Comparison of ENCODE assay signal across 8 cellular contexts in genomic region chr3:70982700-70983140, GRCh38.
DNase-seq lines count a peak whose midpoint lies in the region; ATAC-seq and TF ChIP-seq lines count a peak whose summit lies in the region.

No MANE protein-coding gene starts in this region.

- DNase-seq in activated CD4-positive, alpha-beta T cell treated with anti-CD3 and anti-CD28 coated beads, Interleukin-2, amount 10 ng/mL, durations not matched to agents 24 days and 14 days = peak; percentile 75
- DNase-seq in activated CD4-positive, alpha-beta T cell treated with anti-CD3 and anti-CD28 coated beads, Interleukin-2, amount 50 U/mL, for 4 hours = no peak
- DNase-seq in foreskin keratinocyte = peak; percentile 78 to 87
- DNase-seq in neuronal stem cell (ENCODE audit: low spot score) = no peak
- DNase-seq in cerebellar nuclear complex (lab: John Stamatoyannopoulos, UW) = no peak
- DNase-seq in cortex of kidney (lab: John Stamatoyannopoulos, UW) = no peak

- no peak for TF ChIP-seq CTCF in foreskin keratinocyte (conservative IDR thresholded peaks at IDR 0.05)

- peak; percentile 77 for ATAC-seq in HG03432 (IDR thresholded peaks at IDR 0.05; ENCODE audit: unreplicated experiment)
- ATAC-seq in activated T-helper 17 cell treated with anti-CD3 and anti-CD28 coated beads, Interleukin-2, amount 50 U/mL, for 72 hours (replicated peaks) = peak; percentile 77
- ATAC-seq in foreskin keratinocyte = peak; percentile 99

- peak overlapping the region; percentile 86 for H3K18ac ChIP-seq in neuronal stem cell (ENCODE audit: low read length)

- H3K23ac ChIP-seq in neuronal stem cell (ENCODE audit: low read depth, low read length, poor library complexity) = no peak overlapping the region

- H3K36me3 Mint-ChIP-seq in activated CD4-positive, alpha-beta T cell treated with anti-CD3 and anti-CD28 coated beads, Interleukin-2, amount 10 ng/mL, durations not matched to agents 24 days and 14 days (ENCODE audit: low read depth) = peaks cover 81% of the 10 kb centered on the region
- H3K36me3 Mint-ChIP-seq in activated T-helper 17 cell treated with anti-CD3 and anti-CD28 coated beads, Interleukin-2, amount 50 U/mL, for 72 hours (ENCODE audit: low read depth) = peaks cover 100% of the 10 kb centered on the region

- no peak overlapping the region for H3K9ac ChIP-seq in neuronal stem cell (ENCODE audit: low read depth, low read length, poor library complexity)

- H4K91ac ChIP-seq in neuronal stem cell (ENCODE audit: low read depth, low read length, poor library complexity) = no peak overlapping the region

- peak overlapping the region; percentile 95 for H2BK5ac ChIP-seq in neuronal stem cell (ENCODE audit: low read length)

- H3K27ac ChIP-seq in foreskin keratinocyte = peak overlapping the region; percentile 86
- peak overlapping the region; percentile 94 for H3K27ac ChIP-seq in neuronal stem cell (replicated peaks; ENCODE audit: low read length)

- no peaks in the 10 kb centered on the region for H3K9me3 Mint-ChIP-seq in activated CD4-positive, alpha-beta T cell treated with anti-CD3 and anti-CD28 coated beads, Interleukin-2, amount 10 ng/mL, durations not matched to agents 24 days and 14 days
- H3K9me3 Mint-ChIP-seq in activated T-helper 17 cell treated with anti-CD3 and anti-CD28 coated beads, Interleukin-2, amount 50 U/mL, for 72 hours = no peaks in the 10 kb centered on the region

- H3K4me3 Mint-ChIP-seq in activated CD4-positive, alpha-beta T cell treated with anti-CD3 and anti-CD28 coated beads, Interleukin-2, amount 10 ng/mL, durations not matched to agents 24 days and 14 days = peak overlapping the region; percentile 55
- peak overlapping the region; percentile 63 for H3K4me3 Mint-ChIP-seq in activated T-helper 17 cell treated with anti-CD3 and anti-CD28 coated beads, Interleukin-2, amount 50 U/mL, for 72 hours

- peaks cover under 1 to 51% of the 10 kb centered on the region in 2 donors for H3K36me3 ChIP-seq in neuronal stem cell (replicated peaks in 1 of 2; ENCODE audit: control insufficient read depth in 2 of 2, insufficient read depth in 2 of 2, low read length in 2 of 2)

- H3K4ac ChIP-seq in neuronal stem cell (ENCODE audit: low read length) = no peak overlapping the region

- no peak overlapping the region for H2BK15ac ChIP-seq in neuronal stem cell (ENCODE audit: low read length)

- H3K79me1 ChIP-seq in neuronal stem cell (ENCODE audit: low read depth, low read length) = no peaks in the 10 kb centered on the region

- intact Hi-C loops in activated CD4-positive, alpha-beta T cell treated with anti-CD3 and anti-CD28 coated beads, Interleukin-2, amount 10 ng/mL, durations not matched to agents 24 days and 14 days (cut with micrococcal nuclease) = loop anchor here (1.0 kb wide), 1 partner anchor 28 kb away; no protein-coding TSS in a partner anchor

- H2AFZ ChIP-seq in neuronal stem cell (ENCODE audit: low read length) = no peak overlapping the region

- no peaks in the 10 kb centered on the region for H3K27me3 ChIP-seq in foreskin keratinocyte
- no peaks in the 10 kb centered on the region for H3K27me3 ChIP-seq in neuronal stem cell (ENCODE audit: control insufficient read depth in 3 of 3, insufficient read depth in 3 of 3, low read depth in 1 of 3, low read length in 3 of 3)

- H3K4me1 Mint-ChIP-seq in activated CD4-positive, alpha-beta T cell treated with anti-CD3 and anti-CD28 coated beads, Interleukin-2, amount 10 ng/mL, durations not matched to agents 24 days and 14 days = peaks cover 50% of the 10 kb centered on the region
- peaks cover 48% of the 10 kb centered on the region for H3K4me1 Mint-ChIP-seq in activated T-helper 17 cell treated with anti-CD3 and anti-CD28 coated beads, Interleukin-2, amount 50 U/mL, for 72 hours

- no peak overlapping the region for H3K14ac ChIP-seq in neuronal stem cell (ENCODE audit: low read length)

- H3K27me3 Mint-ChIP-seq in activated CD4-positive, alpha-beta T cell treated with anti-CD3 and anti-CD28 coated beads, Interleukin-2, amount 10 ng/mL, durations not matched to agents 24 days and 14 days = no peaks in the 10 kb centered on the region
- H3K27me3 Mint-ChIP-seq in activated T-helper 17 cell treated with anti-CD3 and anti-CD28 coated beads, Interleukin-2, amount 50 U/mL, for 72 hours = no peaks in the 10 kb centered on the region

- H2BK120ac ChIP-seq in neuronal stem cell (ENCODE audit: low read depth, low read length) = no peak overlapping the region

- peaks cover 0 to 3% of the 10 kb centered on the region in 2 donors for H3K9me3 ChIP-seq in neuronal stem cell (replicated peaks in 1 of 2; ENCODE audit: control insufficient read depth in 2 of 2, insufficient read depth in 1 of 2, low read depth in 1 of 2, low read length in 2 of 2)

- H3K4me1 ChIP-seq in foreskin keratinocyte (peaks cover 15% of the 10 kb centered on the region), neuronal stem cell (ENCODE audit: control insufficient read depth in 2 of 2, insufficient read depth in 1 of 2, low read depth in 1 of 2, low read length in 2 of 2) (peaks cover 15 to 16% of the 10 kb centered on the region in 2 donors)

- H3K4me3 ChIP-seq in neuronal stem cell (ENCODE audit: low read length in 2 of 2) = no peak overlapping the region

- H3K4me2 ChIP-seq in neuronal stem cell (ENCODE audit: insufficient read depth, low read length, poor library complexity, severe bottlenecking) = no peak overlapping the region

- no peak overlapping the region for H2BK12ac ChIP-seq in neuronal stem cell (ENCODE audit: low read length)

- no peak overlapping the region for H4K8ac ChIP-seq in neuronal stem cell (ENCODE audit: low read depth, low read length)

- no peak overlapping the region for H2AK5ac ChIP-seq in neuronal stem cell (ENCODE audit: low read depth, low read length)

- WGBS in neuronal stem cell (ENCODE audit: extremely low coverage in 2 of 2, insufficient read length in 2 of 2, insufficient replicate concordance in 1 of 2), 2 donors = no CpG with 5 or more reads among the region's 6 CpGs

- peak overlapping the region; percentile 91 for H3K27ac Mint-ChIP-seq in activated CD4-positive, alpha-beta T cell treated with anti-CD3 and anti-CD28 coated beads, Interleukin-2, amount 10 ng/mL, durations not matched to agents 24 days and 14 days
- peak overlapping the region; percentile 93 for H3K27ac Mint-ChIP-seq in activated T-helper 17 cell treated with anti-CD3 and anti-CD28 coated beads, Interleukin-2, amount 50 U/mL, for 72 hours

Comparison
In these comparisons a context has a peak if more than half of its experiments do, and no peak if none do; other contexts are left out.
1. DNase-seq: peak in activated CD4-positive, alpha-beta T cell treated with anti-CD3 and anti-CD28 coated beads, Interleukin-2, amount 10 ng/mL, durations not matched to agents 24 days and 14 days (single experiment) and foreskin keratinocyte (2 of 2); none in activated CD4-positive, alpha-beta T cell treated with anti-CD3 and anti-CD28 coated beads, Interleukin-2, amount 50 U/mL, for 4 hours (0 of 2), neuronal stem cell (single experiment), cerebellar nuclear complex (0 of 2) and cortex of kidney (single experiment).
2. Peak in every context shown above with its lines, with median percentiles within 50 percentile points of each other: ATAC-seq.